Comparison of ENCODE assay signal across 6 cellular contexts in genomic region chr13:107497661-107498060, GRCh38.
"Had no signal": no experiment of that assay in that cellular context is flagged by ENCODE, and none has a peak within 500 bp of the region (broad histone marks: within the 10 kb centered on the region; RNA-seq: fewer than 3 reads in every experiment).

No MANE protein-coding gene starts in this region.

- H3K27ac ChIP-seq: HL-60 had no signal

- ATAC-seq: HepG2, K562 had no signal

- DNase-seq: IMR-90, KBM-7, KG1 had no signal

- H3K4me3 ChIP-seq: K562 had no signal
